Comparison of ENCODE assay signal across 24 cellular contexts in genomic region chr1:33328817-33329216, GRCh38. TPM values are rescaled to one million over a fixed set of nuclear protein-coding genes. Genes with fewer than 3 reads are reported as not detected.
DNase-seq lines count a peak whose midpoint lies in the region; FAIRE-seq and TF ChIP-seq lines count a peak whose summit lies in the region.
"Had no signal": no experiment of that assay in that cellular context is flagged by ENCODE, and none has a peak within 500 bp of the region (broad histone marks: within the 10 kb centered on the region; RNA-seq: fewer than 3 reads in every experiment).

No MANE protein-coding gene starts in this region.

- H3K36me3 ChIP-seq in GM23248 (ENCODE audit: low read depth) (peaks cover 69% of the 10 kb centered on the region), brain microvascular endothelial cell (replicated peaks) (peaks cover 97% of the 10 kb centered on the region), keratinocyte (ENCODE audit: control insufficient read depth in 2 of 2, extremely low read depth in 1 of 2, insufficient read depth in 2 of 2, low read length in 2 of 2) (peaks cover 78 to 81% of the 10 kb centered on the region in 2 experiments), sigmoid colon (peaks cover 72 to 98% (median 82%) of the 10 kb centered on the region in 4 donors)

- H3K4me3 ChIP-seq in GM23248 (no peak overlapping the region), brain microvascular endothelial cell (ENCODE audit: low read depth, low read length) (no peak overlapping the region), keratinocyte (ENCODE audit: control insufficient read depth in 2 of 3, extremely low read depth in 1 of 3, insufficient read depth in 2 of 3, low read depth in 1 of 3, low read length in 3 of 3) (peak overlapping the region in 1 of 3 experiments; percentile 13), sigmoid colon (no peak overlapping the region)
- H3K4me3 ChIP-seq: body of pancreas had no signal

- no peaks in the 10 kb centered on the region for H4K20me1 ChIP-seq in GM23248 (ENCODE audit: insufficient read depth)
- H4K20me1 ChIP-seq in keratinocyte (ENCODE audit: control insufficient read depth, extremely low read depth, insufficient read depth, low read length): peaks cover 49% of the 10 kb centered on the region

- no peak overlapping the region for H2AFZ ChIP-seq in GM23248
- H2AFZ ChIP-seq in keratinocyte (ENCODE audit: control insufficient read depth, low read length): no peak overlapping the region

- WGBS in GM23248 (ENCODE audit: low coverage in 1 of 2, low lambda C conversion rate in 2 of 2, missing lambda C conversion rate in 2 of 2), 2 experiments: 97% methylated on average over 12 of the region's 12 CpGs
- 95 to 97% methylated on average over 12 of the region's 12 CpGs for WGBS in sigmoid colon, 2 donors

- peaks cover 75% of the 10 kb centered on the region for H3K79me2 ChIP-seq in GM23248 (ENCODE audit: insufficient read depth)
- peaks cover 28% of the 10 kb centered on the region for H3K79me2 ChIP-seq in keratinocyte (ENCODE audit: control insufficient read depth, insufficient read depth, low read length)

- no peak for TF ChIP-seq EP300 in sigmoid colon (IDR thresholded peaks at IDR 0.05)

- H3K4me1 ChIP-seq in GM23248 (ENCODE audit: insufficient read depth): peaks cover 22% of the 10 kb centered on the region
- H3K4me1 ChIP-seq in keratinocyte (ENCODE audit: control insufficient read depth, extremely low read depth, insufficient read depth, low read length): peaks cover 55% of the 10 kb centered on the region
- peaks cover 0 to 72% (median 58%) of the 10 kb centered on the region in 4 donors for H3K4me1 ChIP-seq in sigmoid colon

- TF ChIP-seq POLR2A in sigmoid colon (IDR thresholded peaks at IDR 0.05): no peak

- H3K27ac ChIP-seq in GM23248: peak overlapping the region; percentile 66
- peak overlapping the region; percentile 70 for H3K27ac ChIP-seq in brain microvascular endothelial cell
- no peak overlapping the region for H3K27ac ChIP-seq in keratinocyte (ENCODE audit: control insufficient read depth, insufficient read depth, low read length)
- peak overlapping the region in 3 of 4 donors; percentile 39 to 100 (median 99) for H3K27ac ChIP-seq in sigmoid colon

- H3K4me2 ChIP-seq in GM23248 (ENCODE audit: unreplicated experiment) (no peak overlapping the region), keratinocyte (ENCODE audit: control insufficient read depth, extremely low read depth, insufficient read depth, low read depth, low read length) (peak overlapping the region; percentile 25)

- H3K9ac ChIP-seq in GM23248 (0 out of 2 replicates have a peak overlapping the region, but pooled peaks have one; percentile 6), keratinocyte (ENCODE audit: control insufficient read depth, extremely low read depth, insufficient read depth, low read length) (no peak overlapping the region)

- in situ Hi-C loops in GM23248 (cut with MboI) (no loop called here), brain microvascular endothelial cell (cut with HindIII; ENCODE audit: low pct_ligation_motif_present, low sequenced_read_pairs) (no loop called here)

- no peaks in the 10 kb centered on the region for H3K9me2 ChIP-seq in GM23248 (ENCODE audit: insufficient read depth)

- dilution Hi-C loops in keratinocyte (cut with MboI; ENCODE audit: extremely low pct_ligation_motif_present, low sequenced_read_pairs): no loop called here

- H3K27me3 ChIP-seq in GM23248 (replicated peaks; ENCODE audit: insufficient read depth) (no peaks in the 10 kb centered on the region), brain microvascular endothelial cell (replicated peaks) (no peaks in the 10 kb centered on the region), keratinocyte (ENCODE audit: control insufficient read depth, extremely low read depth, insufficient read depth, low read length) (no peaks in the 10 kb centered on the region), sigmoid colon (no peaks in the 10 kb centered on the region)
- H3K27me3 ChIP-seq: body of pancreas had no signal

- no peaks in the 10 kb centered on the region for H3K9me1 ChIP-seq in keratinocyte (ENCODE audit: control insufficient read depth, extremely low read depth, insufficient read depth, low read length)

- H3K9me3 ChIP-seq in GM23248 (ENCODE audit: low read depth) (no peaks in the 10 kb centered on the region), keratinocyte (ENCODE audit: control insufficient read depth, low read depth, low read length) (no peaks in the 10 kb centered on the region), sigmoid colon (no peaks in the 10 kb centered on the region)
- H3K9me3 ChIP-seq: body of pancreas had no signal

- peaks cover 63% of the 10 kb centered on the region for H3F3A ChIP-seq in GM23248 (ENCODE audit: insufficient read depth)

- intact Hi-C loops in sigmoid colon (cut with DNase I): no loop called here

- peak; percentile 43 for FAIRE-seq in keratinocyte (lab: Jason Lieb, UNC)

- DNase-seq in GM23248 (no peak), brain microvascular endothelial cell (no peak), keratinocyte (ENCODE audit: low read depth, low spot score) (no peak), sigmoid colon (peak; percentile 55), amniotic stem cell (lab: John Stamatoyannopoulos, UW) (no peak), SKM-1 treated with dmso at 0.1 percent for 144 hours (lab: John Stamatoyannopoulos, UW; ENCODE audit: unreplicated experiment) (no peak), NCI-H524 (lab: John Stamatoyannopoulos, UW) (no peak)
- no peak for DNase-seq in activated naive CD4-positive, alpha-beta T cell treated with anti-CD3 and anti-CD28 coated beads, Interleukin-2, amount 50 U/mL, for 16 hours
- DNase-seq: activated CD8-positive, alpha-beta T cell treated with anti-CD3 and anti-CD28 coated beads, Interleukin-2, amount 10 ng/mL, durations not matched to agents 7 days and 5 days; activated naive CD4-positive, alpha-beta T cell treated with anti-CD3 and anti-CD28 coated beads for 36 hours; activated T-cell treated with anti-CD3 and anti-CD28 coated beads, Interleukin-2, amount 50 U/mL, for 1 hour; body of pancreas; CD4-positive, alpha-beta T cell; GDM1; islet precursor cell; midbrain; NCI-H524 treated with DMSO at 0.1 percent for 48 hours; stimulated activated CD4-positive, alpha-beta T cell treated with anti-CD3 and anti-CD28 coated beads, Interleukin-12 subunit alpha, Interleukin-12 subunit beta, amount 100 ng/mL, for 4 hours; stimulated activated CD8-positive, alpha-beta memory T cell treated with anti-CD3 and anti-CD28 coated beads, Interleukin-4, amount 100 ng/mL, for 48 hours had no signal

- peak; percentile 4 for TF ChIP-seq CTCF in brain microvascular endothelial cell (IDR thresholded peaks at IDR 0.05; ENCODE audit: low read depth, low read length, missing control alignments)
- no peak for TF ChIP-seq CTCF in keratinocyte (optimal IDR thresholded peaks at IDR 0.05 in 1 of 3, IDR thresholded peaks at IDR 0.05 in 1 of 3, conservative IDR thresholded peaks at IDR 0.05 in 1 of 3; ENCODE audit: extremely low read depth in 1 of 3, insufficient read depth in 2 of 3, low read length in 3 of 3)
- TF ChIP-seq CTCF in sigmoid colon (IDR thresholded peaks at IDR 0.05): no peak

RNA-seq across cellular contexts. Expression of gene A3GALT2, which starts 7.9 kb away (rescaled TPM):
- not detected in 2 replicates for total RNA-seq in GM23248 (2014; rRNA removed; shearing (Covaris generic))
- polyA plus RNA-seq in GM23248 (2016; fragmentation: Nextera tagmentation; extraction: Ambion mirVana) (not detected in 2 replicates), keratinocyte (not detected in 3 replicates), sigmoid colon (not detected)
- polyA plus RNA-seq in keratinocyte (2011; ENCODE audit: low read depth): not detected
- polyA plus RNA-seq in keratinocyte (2011; cell fraction: cytosol; rRNA removed): not detected in 2 replicates
- polyA plus RNA-seq in keratinocyte (2011; cell fraction: nucleus; rRNA removed): not detected in 2 replicates
- polyA plus RNA-seq in keratinocyte (2012; ENCODE audit: low replicate concordance): not detected in 2 replicates
- not detected in 3 replicates for polyA minus RNA-seq in keratinocyte
- not detected for polyA minus RNA-seq in keratinocyte (2011; cell fraction: cytosol; rRNA and poly(A)+ RNA removed)
- not detected in 2 replicates for polyA minus RNA-seq in keratinocyte (2011; cell fraction: nucleus; rRNA and poly(A)+ RNA removed)
- not detected for total RNA-seq in sigmoid colon
- total RNA-seq: activated CD8-positive, alpha-beta T cell treated with anti-CD3 and anti-CD28 coated beads, Interleukin-2, amount 10 ng/mL, durations not matched to agents 7 days and 5 days; activated naive CD4-positive, alpha-beta T cell treated with anti-CD3 and anti-CD28 coated beads for 36 hours; body of pancreas; CD4-positive, alpha-beta T cell; fibroblast of villous mesenchyme; neural crest cell; pulmonary artery endothelial cell; RPMI7951; subcutaneous adipose tissue had no signal
